Comparison of ENCODE assay signal across 8 cellular contexts in genomic region chr1:42456010-42456753, GRCh38. TPM values are rescaled to one million over a fixed set of nuclear protein-coding genes. Genes with fewer than 3 reads are reported as not detected.
DNase-seq lines count a peak whose midpoint lies in the region; ATAC-seq and TF ChIP-seq lines count a peak whose summit lies in the region.

PPCS (plus strand) TSS chr1:42456543; CDS start chr1:42456566, 23 bp downstream.
ZMYND12 (minus strand) TSS chr1:42456022; CDS start chr1:42455997, 25 bp downstream.

- H3K36me3 ChIP-seq in CD8-positive, alpha-beta T cell (ENCODE audit: insufficient read depth, low read length): peaks cover 9% of the 10 kb centered on the region
- H3K36me3 ChIP-seq in mesendoderm (ENCODE audit: control insufficient read depth, insufficient read depth, low read length): no peaks in the 10 kb centered on the region

- no peaks in the 10 kb centered on the region for H3K27me3 ChIP-seq in CD8-positive, alpha-beta T cell (ENCODE audit: insufficient read depth, low read length)
- H3K27me3 ChIP-seq in mesendoderm (ENCODE audit: insufficient read depth, low read length, poor library complexity): no peaks in the 10 kb centered on the region

- peak within 1 kb of the TSS; percentile 65 for H4K5ac ChIP-seq in mesendoderm (ENCODE audit: low read length)

- no peak within 1 kb of the TSS for H2BK15ac ChIP-seq in mesendoderm (replicated peaks; ENCODE audit: low read depth)

- no peaks in the 10 kb centered on the region for H3K27me3 Mint-ChIP-seq in CD8-positive, alpha-beta T cell (ENCODE audit: low read depth)
- H3K27me3 Mint-ChIP-seq in effector memory CD8-positive, alpha-beta T cell: no peaks in the 10 kb centered on the region

- H2BK120ac ChIP-seq in mesendoderm (ENCODE audit: low read depth, low read length): no peak within 1 kb of the TSS

- peak within 1 kb of the TSS; percentile 99 for H3K4me3 ChIP-seq in CD8-positive, alpha-beta T cell (ENCODE audit: low read depth, low read length)
- H3K4me3 ChIP-seq in mesendoderm (ENCODE audit: low read length): peak within 1 kb of the TSS; percentile 83

- peaks cover 49% of the 10 kb centered on the region for H3K36me3 Mint-ChIP-seq in CD8-positive, alpha-beta T cell
- H3K36me3 Mint-ChIP-seq in effector memory CD8-positive, alpha-beta T cell (ENCODE audit: insufficient read depth): peaks cover 42% of the 10 kb centered on the region

- H3K4me1 ChIP-seq in CD8-positive, alpha-beta T cell (ENCODE audit: insufficient read depth, low read length): peaks cover 25% of the 10 kb centered on the region
- H3K4me1 ChIP-seq in mesendoderm (ENCODE audit: control insufficient read depth, low read depth, low read length): peaks cover 3% of the 10 kb centered on the region

- intact Hi-C loops in CD8-positive, alpha-beta T cell (cut with DNase I, micrococcal nuclease): loop anchor here (1.0 to 10.0 kb wide), 11 partner anchors 74 to 909 kb away; partner anchors contain the start of genes FOXJ3 (in 2 of the 2), ELOVL1 (in 1 of the 2), ERMAP (in 1 of the 2) and RIMKLA (in 1 of the 2)

- CTCF ChIA-PET in CD8-positive, alpha-beta T cell (lab: Charles Lee): no interaction called here

- peaks cover 37% of the 10 kb centered on the region for H3K4me1 Mint-ChIP-seq in CD8-positive, alpha-beta T cell (ENCODE audit: low read depth)
- H3K4me1 Mint-ChIP-seq in effector memory CD8-positive, alpha-beta T cell (ENCODE audit: low read depth in 2 of 2): peaks cover 21 to 26% of the 10 kb centered on the region in 2 donors

- H3K4me3 Mint-ChIP-seq in CD8-positive, alpha-beta T cell: peak within 1 kb of the TSS; percentile 98
- H3K4me3 Mint-ChIP-seq in effector memory CD8-positive, alpha-beta T cell: peak within 1 kb of the TSS; percentile 84 to 87

- H2AK5ac ChIP-seq in mesendoderm (ENCODE audit: low read length): no peak within 1 kb of the TSS

- H3K79me1 ChIP-seq in mesendoderm (ENCODE audit: low read length): peaks cover 2% of the 10 kb centered on the region

- H3K9me3 Mint-ChIP-seq in CD8-positive, alpha-beta T cell: no peaks in the 10 kb centered on the region
- H3K9me3 Mint-ChIP-seq in effector memory CD8-positive, alpha-beta T cell: no peaks in the 10 kb centered on the region

- peak within 1 kb of the TSS; percentile 80 for H2BK5ac ChIP-seq in mesendoderm (ENCODE audit: low read length)

- DNase-seq in CD8-positive, alpha-beta T cell: peak; percentile 82 to 95 (median 89)
- peak; percentile 58 for DNase-seq in NCI-H82 treated with DMSO at 0.1 percent for 48 hours (lab: John Stamatoyannopoulos, UW; ENCODE audit: unreplicated experiment)
- DNase-seq in activated CD8-positive, alpha-beta memory T cell treated with anti-CD3 and anti-CD28 coated beads for 24 hours: peak; percentile 96
- DNase-seq in effector memory CD8-positive, alpha-beta T cell: peak; percentile 87 to 92 (median 91)
- DNase-seq in mesendoderm: peak; percentile 94
- peak; percentile 85 for DNase-seq in stimulated activated CD8-positive, alpha-beta memory T cell treated with anti-CD3 and anti-CD28 coated beads, Interleukin-12 subunit alpha, Interleukin-12 subunit beta, amount 100 ng/mL, for 4 hours (ENCODE audit: low read depth)

- TF ChIP-seq CTCF in CD8-positive, alpha-beta T cell (IDR thresholded peaks at IDR 0.05): peak; percentile 34

- POLR2A ChIA-PET in CD8-positive, alpha-beta T cell (lab: Charles Lee): interaction anchor here (1.2 kb wide), 1 partner anchor 310 kb away, joined by 6 read pairs; the partner anchor contains the start of genes C1orf50 and P3H1

- H3K9ac ChIP-seq in mesendoderm (ENCODE audit: low read length): peak within 1 kb of the TSS; percentile 94

- WGBS in mesendoderm (ENCODE audit: extremely low coverage, insufficient coverage, low lambda C conversion rate): no CpG with 5 or more reads among the region's 66 CpGs

- peak within 1 kb of the TSS; percentile 83 for H4K8ac ChIP-seq in mesendoderm (ENCODE audit: low read depth, low read length)

- no peaks in the 10 kb centered on the region for H3K9me3 ChIP-seq in CD8-positive, alpha-beta T cell (ENCODE audit: low read length)

- ATAC-seq in CD8-positive, alpha-beta T cell: peak; percentile 92
- ATAC-seq in GM19397 (IDR thresholded peaks at IDR 0.05; ENCODE audit: unreplicated experiment): peak; percentile 85
- peak; percentile 84 for ATAC-seq in HG03565 (IDR thresholded peaks at IDR 0.05; ENCODE audit: unreplicated experiment)
- ATAC-seq in effector memory CD8-positive, alpha-beta T cell (replicated peaks): peak; percentile 88

- H3K56ac ChIP-seq in mesendoderm (ENCODE audit: low read length): peak within 1 kb of the TSS; percentile 99

- H3K4ac ChIP-seq in mesendoderm (ENCODE audit: low read depth, low read length): peak within 1 kb of the TSS; percentile 64

- peak within 1 kb of the TSS; percentile 82 for H3K18ac ChIP-seq in mesendoderm (ENCODE audit: low read length)

- peak within 1 kb of the TSS; percentile 100 for H3K27ac ChIP-seq in CD8-positive, alpha-beta T cell (ENCODE audit: low read depth, low read length)
- H3K27ac ChIP-seq in mesendoderm (ENCODE audit: low read depth, low read length): peak within 1 kb of the TSS; percentile 84

- H3K4me2 ChIP-seq in mesendoderm (ENCODE audit: low read length): peak within 1 kb of the TSS; percentile 97

- peak within 1 kb of the TSS; percentile 66 for H3K23ac ChIP-seq in mesendoderm (ENCODE audit: low read length)

- peak within 1 kb of the TSS; percentile 100 for H3K27ac Mint-ChIP-seq in CD8-positive, alpha-beta T cell
- H3K27ac Mint-ChIP-seq in effector memory CD8-positive, alpha-beta T cell: peak within 1 kb of the TSS; percentile 97

- H3K79me2 ChIP-seq in mesendoderm (ENCODE audit: control insufficient read depth, insufficient read depth, low read length): no peaks in the 10 kb centered on the region

RNA-seq across cellular contexts. Expression of gene PPCS, which starts in this region (rescaled TPM):
- 10 to 100 TPM; 38.0 to 38.1 TPM for total RNA-seq in CD8-positive, alpha-beta T cell
- 24.5 TPM for polyA plus RNA-seq in mesendoderm (2013, experiment 1 of 2)
- 24.4 TPM for polyA plus RNA-seq in mesendoderm (2013, experiment 2 of 2)

RNA-seq across cellular contexts. Expression of gene ZMYND12, which starts in this region (rescaled TPM):
- under 1 TPM; 0.56 to 0.76 TPM for total RNA-seq in CD8-positive, alpha-beta T cell
- polyA plus RNA-seq in mesendoderm (2013, experiment 1 of 2): 0.06 TPM
- 0.06 TPM for polyA plus RNA-seq in mesendoderm (2013, experiment 2 of 2)

Comparison
In these comparisons a context has a peak if more than half of its experiments do, and no peak if none do; other contexts are left out.
1. Peak in every context shown above with its lines: DNase-seq, ATAC-seq, H3K4me3 ChIP-seq and H3K27ac ChIP-seq.